Comparison of ENCODE assay signal across 27 cellular contexts in the genomic region with DNA sequence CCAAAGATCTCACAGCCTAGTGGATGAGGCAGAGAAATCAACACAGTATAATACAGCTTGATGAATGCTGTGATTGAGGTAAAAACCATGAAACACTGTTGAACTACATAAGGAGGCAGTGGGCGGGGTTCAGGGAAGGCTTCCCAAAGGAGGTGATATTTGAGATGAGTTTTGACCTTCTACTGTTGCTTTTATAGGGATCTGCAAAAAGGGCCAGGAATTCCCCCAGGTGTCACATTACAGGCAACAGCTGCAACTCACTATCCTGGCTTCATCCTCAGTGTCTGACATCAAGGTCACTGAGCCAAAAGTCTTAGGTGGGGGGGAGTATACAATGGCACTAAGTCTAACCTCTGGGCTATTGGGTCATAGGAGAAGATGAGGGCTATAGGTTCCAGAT.
DNase-seq lines count a peak whose midpoint lies in the region; ATAC-seq and TF ChIP-seq lines count a peak whose summit lies in the region.
"Had no signal": no experiment of that assay in that cellular context is flagged by ENCODE, and none has a peak within 500 bp of the region (broad histone marks: within the 10 kb centered on the region; RNA-seq: fewer than 3 reads in every experiment).

No MANE protein-coding gene starts in this region.

- DNase-seq in HT1080 (ENCODE audit: low read depth), result peak; percentile 1
- DNase-seq in NCI-H82 (lab: John Stamatoyannopoulos, UW), result peak; percentile 48
- peak; percentile 21 for DNase-seq in fibroblast of mammary gland (ENCODE audit: low read depth)
- DNase-seq in sciatic nerve (ENCODE audit: low spot score), result no peak
- DNase-seq in activated naive CD4-positive, alpha-beta T cell treated with anti-CD3 and anti-CD28 coated beads for 36 hours, result no peak
- no peak for DNase-seq in MG63
- DNase-seq in SKM-1 (lab: John Stamatoyannopoulos, UW; ENCODE audit: unreplicated experiment), result no peak
- DNase-seq: activated B cell treated with CpG ODN at 0.5 μM for 24 hours; activated CD8-positive, alpha-beta T cell treated with anti-CD3 and anti-CD28 coated beads for 36 hours; activated naive CD4-positive, alpha-beta T cell treated with Interleukin-2 at 50 U/mL for 16 hours; activated T-cell treated with anti-CD3 and anti-CD28 coated beads, Interleukin-2, amount 50 U/mL, for 1 hour; aorta; effector CD8-positive, alpha-beta T cell; GF-D8; GOT3; immature natural killer cell; MM.1S; naive B cell; NCI-H2029; small intestine; stimulated activated CD4-positive, alpha-beta T cell treated with anti-CD3 and anti-CD28 coated beads, Interleukin-4, amount 100 ng/mL, for 1 hour had no signal

- no peaks in the 10 kb centered on the region for H3K27me3 Mint-ChIP-seq in activated naive CD4-positive, alpha-beta T cell treated with anti-CD3 and anti-CD28 coated beads for 36 hours (ENCODE audit: low read depth)
- H3K27me3 Mint-ChIP-seq: activated B cell treated with CpG ODN at 0.5 μM for 24 hours; activated CD8-positive, alpha-beta T cell treated with anti-CD3 and anti-CD28 coated beads for 36 hours; B cell; naive B cell had no signal

- H3K36me3 ChIP-seq in MG63, result no peaks in the 10 kb centered on the region
- H3K36me3 ChIP-seq: esophagus muscularis mucosa had no signal

- peaks cover 3% of the 10 kb centered on the region for H3K9me3 Mint-ChIP-seq in activated naive CD4-positive, alpha-beta T cell treated with anti-CD3 and anti-CD28 coated beads for 36 hours
- H3K9me3 Mint-ChIP-seq: activated CD8-positive, alpha-beta T cell treated with anti-CD3 and anti-CD28 coated beads for 36 hours had no signal

- no peaks in the 10 kb centered on the region for H3K27me3 ChIP-seq in MG63
- H3K27me3 ChIP-seq: esophagus muscularis mucosa had no signal

- no peak overlapping the region for H3K4me3 Mint-ChIP-seq in activated naive CD4-positive, alpha-beta T cell treated with anti-CD3 and anti-CD28 coated beads for 36 hours
- H3K4me3 Mint-ChIP-seq: activated B cell treated with CpG ODN at 0.5 μM for 24 hours; activated CD8-positive, alpha-beta T cell treated with anti-CD3 and anti-CD28 coated beads for 36 hours; B cell; immature natural killer cell; naive B cell; T-helper 2 cell treated with Interferon-gamma antibody and Interleukin-4, amounts not matched to agents 5 μg/mL and 100 μg/mL, for 36 hours had no signal

- no peak overlapping the region for H3K27ac Mint-ChIP-seq in activated naive CD4-positive, alpha-beta T cell treated with anti-CD3 and anti-CD28 coated beads for 36 hours
- H3K27ac Mint-ChIP-seq: activated B cell treated with CpG ODN at 0.5 μM for 24 hours; activated CD8-positive, alpha-beta T cell treated with anti-CD3 and anti-CD28 coated beads for 36 hours; B cell; immature natural killer cell; naive B cell; T-helper 2 cell treated with Interferon-gamma antibody and Interleukin-4, amounts not matched to agents 5 μg/mL and 100 μg/mL, for 36 hours had no signal

- CTCF ChIA-PET in activated naive CD4-positive, alpha-beta T cell treated with anti-CD3 and anti-CD28 coated beads for 36 hours (lab: Charles Lee), result no interaction called here

- H3K4me3 ChIP-seq in fibroblast of mammary gland (ENCODE audit: control insufficient read depth, low read depth, low read length) (no peak overlapping the region), MG63 (no peak overlapping the region)
- H3K4me3 ChIP-seq: esophagus muscularis mucosa, lung, SK-N-MC had no signal

- H3K9me3 ChIP-seq in MG63, result no peaks in the 10 kb centered on the region
- H3K9me3 ChIP-seq: esophagus muscularis mucosa had no signal

- TF ChIP-seq CTCF in fibroblast of mammary gland (conservative IDR thresholded peaks at IDR 0.05; ENCODE audit: control insufficient read depth, insufficient read depth, low read depth, low read length), result no peak

- ATAC-seq in sciatic nerve (peak; percentile 22), GM19395 (IDR thresholded peaks at IDR 0.05; ENCODE audit: unreplicated experiment) (no peak)
- ATAC-seq: activated CD8-positive, alpha-beta T cell treated with anti-CD3 and anti-CD28 coated beads for 36 hours had no signal

- no peaks in the 10 kb centered on the region for H3K36me3 Mint-ChIP-seq in activated naive CD4-positive, alpha-beta T cell treated with anti-CD3 and anti-CD28 coated beads for 36 hours (ENCODE audit: low read depth)
- H3K36me3 Mint-ChIP-seq: immature natural killer cell, naive B cell had no signal

- H3K4me1 Mint-ChIP-seq in activated naive CD4-positive, alpha-beta T cell treated with anti-CD3 and anti-CD28 coated beads for 36 hours (ENCODE audit: low read depth), result no peaks in the 10 kb centered on the region
- H3K4me1 Mint-ChIP-seq: activated B cell treated with CpG ODN at 0.5 μM for 24 hours, B cell, immature natural killer cell, naive B cell had no signal

- intact Hi-C loops in sciatic nerve (cut with DNase I), result no loop called here
- intact Hi-C loops in activated naive CD4-positive, alpha-beta T cell treated with anti-CD3 and anti-CD28 coated beads for 36 hours (cut with micrococcal nuclease), result no loop called here

Comparison
In these comparisons a context has a peak if more than half of its experiments do, and no peak if none do; other contexts are left out.
1. DNase-seq: peak in HT1080 (single experiment), NCI-H82 (single experiment) and fibroblast of mammary gland (single experiment); none in sciatic nerve (single experiment), activated naive CD4-positive, alpha-beta T cell treated with anti-CD3 and anti-CD28 coated beads for 36 hours (single experiment), MG63 (single experiment) and SKM-1 (single experiment).